Comparison of ENCODE assay signal across 1 cellular context in genomic region chrX:47200385-47201150, GRCh38.
TF ChIP-seq lines count a peak whose summit lies in the region.

No MANE protein-coding gene starts in this region.

TF ChIP-seq in GM23338, 12 proteins besides CTCF, POLR2A, EP300 and RAD21 (continued from another document):
- TF ChIP-seq REST (IDR thresholded peaks at IDR 0.05; ENCODE audit: unreplicated experiment) (no peak), ZNF331 (CRISPR knock-in tag; IDR thresholded peaks at IDR 0.05; ENCODE audit: low read depth) (no peak), EZH2 (IDR thresholded peaks at IDR 0.05; ENCODE audit: low read depth, unreplicated experiment) (no peak), JUNB (IDR thresholded peaks at IDR 0.05; ENCODE audit: unreplicated experiment) (no peak), POLR2AphosphoS5 (IDR thresholded peaks at IDR 0.05; ENCODE audit: low read depth) (no peak), ZNF462 (CRISPR knock-in tag; IDR thresholded peaks at IDR 0.05) (no peak), ZNF114 (CRISPR knock-in tag; IDR thresholded peaks at IDR 0.05) (no peak), EZH2phosphoT487 (IDR thresholded peaks at IDR 0.05; ENCODE audit: unreplicated experiment) (no peak), NANOG (IDR thresholded peaks at IDR 0.05; ENCODE audit: borderline replicate concordance) (no peak), CREB1 (CRISPR knock-in tag; IDR thresholded peaks at IDR 0.05; ENCODE audit: low read depth) (no peak), STAT1 (IDR thresholded peaks at IDR 0.05; ENCODE audit: unreplicated experiment) (no peak)
